Comparison of ENCODE assay signal across 9 cellular contexts in the genomic region with DNA sequence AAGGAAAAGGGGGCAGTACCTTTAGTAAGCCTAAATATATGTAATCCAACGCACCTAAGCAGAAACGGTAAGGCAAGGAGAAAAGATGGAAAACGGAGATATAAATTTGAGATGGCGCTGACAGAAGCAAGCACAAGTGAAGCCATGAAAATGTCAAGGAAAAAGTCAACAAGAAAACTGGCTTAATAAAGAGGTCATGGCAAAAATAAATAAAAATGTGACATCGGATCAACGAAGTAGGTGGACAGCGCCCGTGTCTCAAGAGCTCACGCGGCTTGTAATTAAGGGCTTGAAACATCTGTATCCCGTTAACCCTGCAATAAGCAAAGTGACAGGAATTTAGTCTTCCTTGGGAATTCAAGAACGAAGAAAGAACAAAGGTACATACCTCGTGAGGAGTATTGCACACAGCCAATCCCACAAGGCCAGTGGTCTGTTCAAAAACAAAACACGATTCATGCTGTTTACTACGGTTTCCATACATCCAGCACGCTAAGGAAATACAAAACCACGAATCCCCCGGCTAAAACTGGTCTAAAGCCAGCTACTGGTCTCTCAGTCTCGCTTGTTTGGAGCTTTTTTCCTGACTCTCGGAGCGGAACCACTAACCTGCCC. TPM values are rescaled to one million over a fixed set of nuclear protein-coding genes. Genes with fewer than 3 reads are reported as not detected.
A peak's percentile ranks its signal among the peaks of the same experiment; 100 is the strongest.
DNase-seq lines count a peak whose midpoint lies in the region; ATAC-seq and TF ChIP-seq lines count a peak whose summit lies in the region.
"Had no signal": no experiment of that assay in that cellular context is flagged by ENCODE, and none has a peak within 500 bp of the region (broad histone marks: within the 10 kb centered on the region; RNA-seq: fewer than 3 reads in every experiment).

No MANE protein-coding gene starts in this region.

- H3K9me3 ChIP-seq in KOPT-K1 (ENCODE audit: insufficient read depth, low read length, poor library complexity, severe bottlenecking) (no peaks in the 10 kb centered on the region), neural progenitor cell (ENCODE audit: low read depth) (no peaks in the 10 kb centered on the region)
- no peaks in the 10 kb centered on the region for H3K9me3 ChIP-seq in effector memory CD4-positive, alpha-beta T cell (ENCODE audit: control insufficient read depth, low read length)

- H3K36me3 Mint-ChIP-seq in neural progenitor cell = peaks cover 11% of the 10 kb centered on the region

- H3K9me3 Mint-ChIP-seq in neural progenitor cell = no peaks in the 10 kb centered on the region
- H3K9me3 Mint-ChIP-seq: activated naive CD4-positive, alpha-beta T cell treated with anti-CD3 and anti-CD28 coated beads, Interleukin-2, amount 50 U/mL, for 24 hours had no signal

- peak overlapping the region; percentile 83 for H3K4me3 ChIP-seq in effector memory CD4-positive, alpha-beta T cell (ENCODE audit: insufficient read depth, low read depth, low read length, poor library complexity, severe bottlenecking)
- peak overlapping the region; percentile 89 for H3K4me3 ChIP-seq in neural progenitor cell

- peaks cover 52% of the 10 kb centered on the region for H3K79me2 ChIP-seq in neural progenitor cell (ENCODE audit: low read depth)

- no peaks in the 10 kb centered on the region for H3K27me3 Mint-ChIP-seq in neural progenitor cell (ENCODE audit: insufficient read depth, low read depth)
- H3K27me3 Mint-ChIP-seq: activated naive CD4-positive, alpha-beta T cell treated with anti-CD3 and anti-CD28 coated beads, Interleukin-2, amount 50 U/mL, for 24 hours had no signal

- peak overlapping the region; percentile 83 for H3K9ac ChIP-seq in neural progenitor cell

- H3K4me1 Mint-ChIP-seq in neural progenitor cell = no peaks in the 10 kb centered on the region

- no peak for ATAC-seq in GM18520 (IDR thresholded peaks at IDR 0.05; ENCODE audit: unreplicated experiment)

- no peaks in the 10 kb centered on the region for H3K27me3 ChIP-seq in effector memory CD4-positive, alpha-beta T cell (replicated peaks; ENCODE audit: control insufficient read depth, insufficient read depth, low read length, poor library complexity, severe bottlenecking)
- H3K27me3 ChIP-seq in neural progenitor cell = no peaks in the 10 kb centered on the region

- DNase-seq in DMS53 (lab: John Stamatoyannopoulos, UW) (peak; percentile 84), DMS53 treated with DMSO at 0.1 percent for 48 hours (lab: John Stamatoyannopoulos, UW; ENCODE audit: unreplicated experiment) (no peak), neural progenitor cell (ENCODE audit: low spot score) (peak; percentile 35), NK-92 (lab: John Stamatoyannopoulos, UW; ENCODE audit: unreplicated experiment) (no peak)
- DNase-seq in effector memory CD4-positive, alpha-beta T cell = no peak
- no peak for DNase-seq in stimulated activated CD4-positive, alpha-beta T cell treated with anti-CD3 and anti-CD28 coated beads, Interleukin-2, amount 100 ng/mL, for 48 hours

- no peak for TF ChIP-seq CTCF in neural progenitor cell (IDR thresholded peaks at IDR 0.05)

- no peak overlapping the region for H3K27ac Mint-ChIP-seq in neural progenitor cell
- H3K27ac Mint-ChIP-seq: activated naive CD4-positive, alpha-beta T cell treated with anti-CD3 and anti-CD28 coated beads, Interleukin-2, amount 50 U/mL, for 24 hours had no signal

- H3K4me2 ChIP-seq in neural progenitor cell = peak overlapping the region; percentile 90

- H3F3A ChIP-seq in neural progenitor cell (ENCODE audit: low read depth) = no peaks in the 10 kb centered on the region

- H3K4me1 ChIP-seq in effector memory CD4-positive, alpha-beta T cell (ENCODE audit: control insufficient read depth, insufficient read depth, low read length, poor library complexity, severe bottlenecking) = peaks cover 9% of the 10 kb centered on the region
- peaks cover 10% of the 10 kb centered on the region for H3K4me1 ChIP-seq in neural progenitor cell

- no peak overlapping the region for H3K4me3 Mint-ChIP-seq in neural progenitor cell
- H3K4me3 Mint-ChIP-seq: activated naive CD4-positive, alpha-beta T cell treated with anti-CD3 and anti-CD28 coated beads, Interleukin-2, amount 50 U/mL, for 24 hours had no signal

- H3K36me3 ChIP-seq in KOPT-K1 (ENCODE audit: insufficient read depth, low read length) (peaks cover 21% of the 10 kb centered on the region), neural progenitor cell (no peaks in the 10 kb centered on the region)
- H3K36me3 ChIP-seq in effector memory CD4-positive, alpha-beta T cell (ENCODE audit: control insufficient read depth, insufficient read depth, low read length) = peaks cover 5% of the 10 kb centered on the region

- H3K27ac ChIP-seq in KOPT-K1 (ENCODE audit: low read depth, low read length, poor library complexity, severe bottlenecking) = peak overlapping the region; percentile 77
- H3K27ac ChIP-seq in effector memory CD4-positive, alpha-beta T cell (ENCODE audit: insufficient read depth, low read length, poor library complexity, severe bottlenecking) = peak overlapping the region; percentile 76
- H3K27ac ChIP-seq in neural progenitor cell = no peak overlapping the region

- H4K20me1 ChIP-seq in neural progenitor cell (ENCODE audit: low read depth) = no peaks in the 10 kb centered on the region

- peak overlapping the region; percentile 46 for H2AFZ ChIP-seq in neural progenitor cell (replicated peaks)

RNA-seq across cellular contexts. Expression of gene NDUFA5, which starts 0.5 kb away (rescaled TPM):
- 62.8 and 118 TPM in 2 replicates for total RNA-seq in neural progenitor cell (ENCODE audit: low replicate concordance)

RNA-seq across cellular contexts. Expression of gene IQUB, which starts 22.7 kb away (rescaled TPM):
- 0.58 and 0.84 TPM in 2 replicates for total RNA-seq in neural progenitor cell (ENCODE audit: low replicate concordance)

RNA-seq across cellular contexts. Expression of gene ASB15, which starts 44.5 kb away (rescaled TPM):
- total RNA-seq in neural progenitor cell (ENCODE audit: low replicate concordance) = not detected in 2 replicates

Comparison
In these comparisons a context has a peak if more than half of its experiments do, and no peak if none do; other contexts are left out.
1. DNase-seq: peak in DMS53 (single experiment) and neural progenitor cell (single experiment); none in DMS53 treated with DMSO at 0.1 percent for 48 hours (single experiment), effector memory CD4-positive, alpha-beta T cell (0 of 3), stimulated activated CD4-positive, alpha-beta T cell treated with anti-CD3 and anti-CD28 coated beads, Interleukin-2, amount 100 ng/mL, for 48 hours (0 of 2) and NK-92 (single experiment).